Comparison of ENCODE assay signal across 9 cellular contexts in genomic region chr14:61608245-61609142, GRCh38.
A peak's percentile ranks its signal among the peaks of the same experiment; 100 is the strongest.
DNase-seq lines count a peak whose midpoint lies in the region; ATAC-seq, FAIRE-seq and TF ChIP-seq lines count a peak whose summit lies in the region.
"Had no signal": no experiment of that assay in that cellular context is flagged by ENCODE, and none has a peak within 500 bp of the region (broad histone marks: within the 10 kb centered on the region; RNA-seq: fewer than 3 reads in every experiment).

No MANE protein-coding gene starts in this region.

- no peak overlapping the region for H3K27ac ChIP-seq in testis

- peaks cover 28% of the 10 kb centered on the region for H3K4me1 ChIP-seq in BE2C
- H3K4me1 ChIP-seq in testis: no peaks in the 10 kb centered on the region

- WGBS in testis, 2 donors: 69 to 74% methylated on average over 8 of the region's 8 CpGs

- no peak for TF ChIP-seq POLR2A in testis (IDR thresholded peaks at IDR 0.05)

- intact Hi-C loops in testis (cut with DNase I; ENCODE audit: low total_unique reads): no loop called here

- DNase-seq in BE2C (peak; percentile 57), NCI-H2029 (lab: John Stamatoyannopoulos, UW) (peak; percentile 100), cerebellum (ENCODE audit: low spot score) (peak; percentile 80), medulla oblongata (ENCODE audit: extremely low spot score) (peak; percentile 79), D721Med (ENCODE audit: insufficient read length, low spot score) (no peak), testis (no peak)
- DNase-seq in activated effector memory CD4-positive, alpha-beta T cell treated with Interleukin-2 at 50 U/mL for 16 hours: no peak

- FAIRE-seq in D721Med (lab: Jason Lieb, UNC): no peak
- FAIRE-seq: endometrium had no signal

- H3K9me3 ChIP-seq in BE2C (no peaks in the 10 kb centered on the region), testis (no peaks in the 10 kb centered on the region)

- no peaks in the 10 kb centered on the region for H3K27me3 ChIP-seq in BE2C
- no peaks in the 10 kb centered on the region for H3K27me3 ChIP-seq in testis

- TF ChIP-seq CTCF in BE2C (IDR thresholded peaks at IDR 0.05; ENCODE audit: low read depth, low read length) (no peak), D721Med (IDR thresholded peaks at IDR 0.05; ENCODE audit: insufficient read depth, missing control alignments) (no peak), testis (IDR thresholded peaks at IDR 0.05) (no peak)

- H3K4me3 ChIP-seq in BE2C (ENCODE audit: low read depth, low read length): no peak overlapping the region
- no peak overlapping the region for H3K4me3 ChIP-seq in testis

- no peak for ATAC-seq in GM18502 (IDR thresholded peaks at IDR 0.05; ENCODE audit: poor library complexity, unreplicated experiment)

- H3K36me3 ChIP-seq in BE2C (no peaks in the 10 kb centered on the region), testis (ENCODE audit: low read depth, missing control alignments) (no peaks in the 10 kb centered on the region)

Comparison
In these comparisons a context has a peak if more than half of its experiments do, and no peak if none do; other contexts are left out.
1. DNase-seq: peak in BE2C (single experiment), NCI-H2029 (single experiment), cerebellum (single experiment) and medulla oblongata (single experiment); none in activated effector memory CD4-positive, alpha-beta T cell treated with Interleukin-2 at 50 U/mL for 16 hours (single experiment), D721Med (single experiment) and testis (single experiment).